In the genomic region with DNA sequence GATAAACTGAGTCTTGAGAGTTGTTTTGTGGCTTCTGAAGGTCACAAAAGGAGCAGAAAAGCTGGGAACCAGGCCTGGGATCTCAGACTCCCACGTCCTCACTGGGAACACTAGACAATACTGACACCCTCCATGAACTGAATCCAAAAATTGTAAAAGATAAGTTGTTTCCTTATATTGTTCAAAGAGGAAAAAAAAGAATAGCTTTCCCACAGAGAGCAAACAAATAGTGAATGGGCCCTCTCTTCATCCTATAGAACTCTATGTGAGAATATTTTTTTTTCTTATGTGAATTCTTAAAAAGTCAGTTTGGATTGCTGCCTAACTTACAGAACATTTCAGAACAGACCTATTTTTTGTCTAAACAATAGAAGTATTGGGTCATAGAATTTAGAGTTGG, we compare ENCODE assay signal across 19 cellular contexts.
DNase-seq lines count a peak whose midpoint lies in the region; ATAC-seq and TF ChIP-seq lines count a peak whose summit lies in the region.
"Had no signal": no experiment of that assay in that cellular context is flagged by ENCODE, and none has a peak within 500 bp of the region (broad histone marks: within the 10 kb centered on the region; RNA-seq: fewer than 3 reads in every experiment).

No MANE protein-coding gene starts in this region.

- H3K4me3 ChIP-seq in left ventricle myocardium inferior: no peak overlapping the region
- H3K4me3 ChIP-seq in fibroblast of the aortic adventitia (ENCODE audit: low read depth, low read length): no peak overlapping the region
- no peak overlapping the region for H3K4me3 ChIP-seq in effector memory CD4-positive, alpha-beta T cell (ENCODE audit: insufficient read depth, low read depth, low read length, poor library complexity, severe bottlenecking)
- H3K4me3 ChIP-seq: BLaER1 treated with 17β-estradiol and CSF1 and Interleukin-3, amounts not matched to agents 10 nM and 100 nM had no signal

- peaks cover 5% of the 10 kb centered on the region for H3K9me3 Mint-ChIP-seq in progenitor cell of endocrine pancreas (ENCODE audit: low read depth)
- H3K9me3 Mint-ChIP-seq in stimulated activated effector memory CD8-positive, alpha-beta T cell treated with anti-CD3 and anti-CD28 coated beads, Interleukin-12 subunit alpha, Interleukin-12 subunit beta, amount 100 ng/mL, for 72 hours: no peaks in the 10 kb centered on the region
- H3K9me3 Mint-ChIP-seq: CD8-positive, alpha-beta T cell; HFFc6 had no signal

- no peak overlapping the region for H3K4me3 Mint-ChIP-seq in progenitor cell of endocrine pancreas (ENCODE audit: low read depth)
- H3K4me3 Mint-ChIP-seq in stimulated activated effector memory CD8-positive, alpha-beta T cell treated with anti-CD3 and anti-CD28 coated beads, Interleukin-12 subunit alpha, Interleukin-12 subunit beta, amount 100 ng/mL, for 72 hours: no peak overlapping the region
- H3K4me3 Mint-ChIP-seq: B cell; CD8-positive, alpha-beta T cell; HFFc6 had no signal

- TF ChIP-seq CTCF in left ventricle myocardium inferior (IDR thresholded peaks at IDR 0.05; ENCODE audit: borderline replicate concordance) (no peak), fibroblast of the aortic adventitia (IDR thresholded peaks at IDR 0.05; ENCODE audit: insufficient read depth, low read length) (no peak), progenitor cell of endocrine pancreas (IDR thresholded peaks at IDR 0.05; ENCODE audit: unreplicated experiment) (no peak)

- peak overlapping the region; percentile 54 for H3K27ac ChIP-seq in left ventricle myocardium inferior (replicated peaks)
- no peak overlapping the region for H3K27ac ChIP-seq in effector memory CD4-positive, alpha-beta T cell (ENCODE audit: insufficient read depth, low read length, poor library complexity, severe bottlenecking)
- H3K27ac ChIP-seq: BLaER1 treated with 17β-estradiol and CSF1 and Interleukin-3, amounts not matched to agents 10 nM and 100 nM had no signal

- no peaks in the 10 kb centered on the region for H3K9me3 ChIP-seq in left ventricle myocardium inferior (replicated peaks)
- H3K9me3 ChIP-seq in effector memory CD4-positive, alpha-beta T cell (ENCODE audit: control insufficient read depth, low read length): no peaks in the 10 kb centered on the region
- H3K9me3 ChIP-seq: BLaER1 treated with 17β-estradiol and CSF1 and Interleukin-3, amounts not matched to agents 10 nM and 100 nM had no signal

- no peak for ATAC-seq in Right ventricle myocardium superior (ENCODE audit: poor library complexity)
- no peak for ATAC-seq in stimulated activated effector memory CD8-positive, alpha-beta T cell treated with anti-CD3 and anti-CD28 coated beads, Interleukin-12 subunit alpha, Interleukin-12 subunit beta, amount 100 ng/mL, for 72 hours
- ATAC-seq: CD8-positive, alpha-beta T cell; HCT116 had no signal

- intact Hi-C loops in left ventricle myocardium inferior (cut with micrococcal nuclease): no loop called here
- intact Hi-C loops in Right ventricle myocardium superior (cut with DNase I): no loop called here

- H3K4me1 Mint-ChIP-seq in progenitor cell of endocrine pancreas (ENCODE audit: low read depth): peaks cover 44% of the 10 kb centered on the region
- H3K4me1 Mint-ChIP-seq in stimulated activated effector memory CD8-positive, alpha-beta T cell treated with anti-CD3 and anti-CD28 coated beads, Interleukin-12 subunit alpha, Interleukin-12 subunit beta, amount 100 ng/mL, for 72 hours: no peaks in the 10 kb centered on the region
- H3K4me1 Mint-ChIP-seq: B cell had no signal

- no peak for DNase-seq in left ventricle myocardium inferior
- DNase-seq in Right ventricle myocardium superior: no peak
- peak; percentile 76 for DNase-seq in dermis blood vessel endothelial cell
- DNase-seq in fibroblast of the aortic adventitia (ENCODE audit: low read depth): peak; percentile 21
- DNase-seq in progenitor cell of endocrine pancreas (ENCODE audit: low spot score, unreplicated experiment): no peak
- no peak for DNase-seq in stimulated activated effector memory CD8-positive, alpha-beta T cell treated with anti-CD3 and anti-CD28 coated beads, Interleukin-12 subunit alpha, Interleukin-12 subunit beta, amount 100 ng/mL, for 72 hours (ENCODE audit: low spot score in 2 of 2)
- no peak for DNase-seq in effector memory CD4-positive, alpha-beta T cell
- no peak for DNase-seq in activated CD4-positive, alpha-beta T cell treated with anti-CD3 and anti-CD28 coated beads for 1 hour
- DNase-seq: 8988T; Calu3; CD8-positive, alpha-beta T cell; DMS79 treated with DMSO at 0.1 percent for 48 hours; GF-D8; GOT3; H7; HFFc6 had no signal

- H3K4me1 ChIP-seq in left ventricle myocardium inferior: peaks cover 28% of the 10 kb centered on the region
- H3K4me1 ChIP-seq in effector memory CD4-positive, alpha-beta T cell (ENCODE audit: control insufficient read depth, insufficient read depth, low read length, poor library complexity, severe bottlenecking): no peaks in the 10 kb centered on the region
- H3K4me1 ChIP-seq: BLaER1 treated with 17β-estradiol and CSF1 and Interleukin-3, amounts not matched to agents 10 nM and 100 nM had no signal

- no peaks in the 10 kb centered on the region for H3K27me3 Mint-ChIP-seq in progenitor cell of endocrine pancreas
- H3K27me3 Mint-ChIP-seq: B cell had no signal

- H3K27ac Mint-ChIP-seq in progenitor cell of endocrine pancreas: peak overlapping the region; percentile 74
- H3K27ac Mint-ChIP-seq in stimulated activated effector memory CD8-positive, alpha-beta T cell treated with anti-CD3 and anti-CD28 coated beads, Interleukin-12 subunit alpha, Interleukin-12 subunit beta, amount 100 ng/mL, for 72 hours: no peak overlapping the region
- H3K27ac Mint-ChIP-seq: B cell; CD8-positive, alpha-beta T cell; HFFc6 had no signal

- no peaks in the 10 kb centered on the region for H3K27me3 ChIP-seq in left ventricle myocardium inferior (ENCODE audit: low read depth)
- H3K27me3 ChIP-seq in effector memory CD4-positive, alpha-beta T cell (replicated peaks; ENCODE audit: control insufficient read depth, insufficient read depth, low read length, poor library complexity, severe bottlenecking): no peaks in the 10 kb centered on the region
- H3K27me3 ChIP-seq: BLaER1 treated with 17β-estradiol and CSF1 and Interleukin-3, amounts not matched to agents 10 nM and 100 nM had no signal

- peaks cover 5% of the 10 kb centered on the region for H3K36me3 Mint-ChIP-seq in progenitor cell of endocrine pancreas (ENCODE audit: insufficient read depth)
- H3K36me3 Mint-ChIP-seq in stimulated activated effector memory CD8-positive, alpha-beta T cell treated with anti-CD3 and anti-CD28 coated beads, Interleukin-12 subunit alpha, Interleukin-12 subunit beta, amount 100 ng/mL, for 72 hours: no peaks in the 10 kb centered on the region
- H3K36me3 Mint-ChIP-seq: CD8-positive, alpha-beta T cell had no signal

- no peaks in the 10 kb centered on the region for H3K36me3 ChIP-seq in left ventricle myocardium inferior
- H3K36me3 ChIP-seq in effector memory CD4-positive, alpha-beta T cell (ENCODE audit: control insufficient read depth, insufficient read depth, low read length): no peaks in the 10 kb centered on the region
- H3K36me3 ChIP-seq: BLaER1 treated with 17β-estradiol and CSF1 and Interleukin-3, amounts not matched to agents 10 nM and 100 nM had no signal

Comparison
In these comparisons a context has a peak if more than half of its experiments do, and no peak if none do; other contexts are left out.
1. DNase-seq: peak in dermis blood vessel endothelial cell (single experiment) and fibroblast of the aortic adventitia (single experiment); none in left ventricle myocardium inferior (single experiment), Right ventricle myocardium superior (single experiment), progenitor cell of endocrine pancreas (single experiment), stimulated activated effector memory CD8-positive, alpha-beta T cell treated with anti-CD3 and anti-CD28 coated beads, Interleukin-12 subunit alpha, Interleukin-12 subunit beta, amount 100 ng/mL, for 72 hours (0 of 2), effector memory CD4-positive, alpha-beta T cell (0 of 3) and activated CD4-positive, alpha-beta T cell treated with anti-CD3 and anti-CD28 coated beads for 1 hour (single experiment).